ENCODE assay signal across 8 cellular contexts in the genomic region with DNA sequence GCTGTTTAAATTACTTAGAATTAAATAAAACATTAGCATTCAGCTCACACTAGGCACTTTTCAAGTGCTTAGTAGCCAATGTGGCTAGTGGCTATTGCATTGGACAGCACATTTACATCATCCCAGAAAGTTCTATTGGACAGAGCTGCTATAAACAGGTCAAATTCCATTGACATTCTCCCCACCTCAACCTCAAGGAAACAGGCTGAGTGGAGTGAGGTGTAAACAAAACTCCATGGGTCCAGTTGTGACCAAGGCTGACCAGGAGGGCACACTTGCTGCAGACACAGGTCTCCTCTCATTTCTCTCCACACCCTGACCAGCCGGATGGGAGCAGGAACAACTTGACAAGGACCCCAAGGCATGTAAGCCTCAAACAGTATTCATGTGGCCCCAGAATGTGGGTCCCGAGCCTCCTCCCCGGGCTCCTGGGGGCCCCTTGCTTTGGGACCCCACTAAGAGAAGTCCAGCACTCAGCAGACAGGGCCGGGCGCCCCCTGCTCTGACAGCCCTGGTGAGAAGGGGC. TPM values are rescaled to one million over a fixed set of nuclear protein-coding genes. Genes with fewer than 3 reads are reported as not detected.
DNase-seq lines count a peak whose midpoint lies in the region; ATAC-seq and TF ChIP-seq lines count a peak whose summit lies in the region.

No MANE protein-coding gene starts in this region.

- no peaks in the 10 kb centered on the region for H3K27me3 ChIP-seq in liver (ENCODE audit: control insufficient read depth in 4 of 4, insufficient read depth in 4 of 4, low read length in 3 of 4)
- H3K27me3 ChIP-seq in tibial nerve, result peaks cover 0 to 24% of the 10 kb centered on the region in 2 donors

- TF ChIP-seq CTCF in astrocyte of the spinal cord (IDR thresholded peaks at IDR 0.05; ENCODE audit: low read depth, low read length), result no peak
- TF ChIP-seq CTCF in liver (IDR thresholded peaks at IDR 0.05; ENCODE audit: low read depth, low read length, missing input control), result no peak
- TF ChIP-seq CTCF in tibial nerve (IDR thresholded peaks at IDR 0.05), result no peak

- H3K4me1 ChIP-seq in liver (ENCODE audit: control insufficient read depth in 4 of 4, insufficient read depth in 4 of 4, low read length in 3 of 4) (peaks cover 0 to 5% (median 2%) of the 10 kb centered on the region in 4 donors), tibial nerve (peaks cover 0 to 15% (median 0%) of the 10 kb centered on the region in 4 donors)

- 7% methylated on average over 5 of the region's 5 CpGs for WGBS in liver
- 1 to 3% methylated on average over 5 of the region's 5 CpGs for WGBS in tibial nerve, 2 donors

- H3K27ac Mint-ChIP-seq in activated CD8-positive, alpha-beta memory T cell treated with anti-CD3 and anti-CD28 coated beads, Interleukin-2, amount 10 ng/mL, durations not matched to agents 7 days and 5 days, result no peak overlapping the region

- no peaks in the 10 kb centered on the region for H3K36me3 Mint-ChIP-seq in activated CD8-positive, alpha-beta memory T cell treated with anti-CD3 and anti-CD28 coated beads, Interleukin-2, amount 10 ng/mL, durations not matched to agents 7 days and 5 days

- in situ Hi-C loops in astrocyte of the spinal cord (cut with HindIII; ENCODE audit: low sequenced_read_pairs), result no loop called here

- H3K27me3 Mint-ChIP-seq in activated CD8-positive, alpha-beta memory T cell treated with anti-CD3 and anti-CD28 coated beads, Interleukin-2, amount 10 ng/mL, durations not matched to agents 7 days and 5 days, result peaks cover 49% of the 10 kb centered on the region

- H3K9me3 ChIP-seq in liver (ENCODE audit: control insufficient read depth in 4 of 4, low read length in 3 of 4) (no peaks in the 10 kb centered on the region), tibial nerve (no peaks in the 10 kb centered on the region)

- no peaks in the 10 kb centered on the region for H3K36me3 ChIP-seq in liver (ENCODE audit: control insufficient read depth in 4 of 4, insufficient read depth in 3 of 4, low read depth in 1 of 4, low read length in 3 of 4)
- H3K36me3 ChIP-seq in tibial nerve, result no peaks in the 10 kb centered on the region

- CTCF ChIA-PET in activated CD8-positive, alpha-beta memory T cell treated with anti-CD3 and anti-CD28 coated beads, Interleukin-2, amount 10 ng/mL, durations not matched to agents 7 days and 5 days (lab: Charles Lee), result interaction anchor here (0.8 to 1.5 kb wide), 7 partner anchors 16 to 89 kb away, joined by 3 to 6 read pairs (median 3); no protein-coding TSS in a partner anchor

- peak overlapping the region; percentile 37 for H3K4me3 ChIP-seq in astrocyte of the spinal cord (ENCODE audit: low read depth, low read length)
- H3K4me3 ChIP-seq in liver (ENCODE audit: low read depth in 1 of 3, low read length in 3 of 3), result peak overlapping the region in 2 of 3 donors; percentile 45 to 65
- H3K4me3 ChIP-seq in tibial nerve, result peak overlapping the region; percentile 44 to 81 (median 78)

- peak; percentile 16 for ATAC-seq in activated CD8-positive, alpha-beta memory T cell treated with anti-CD3 and anti-CD28 coated beads, Interleukin-2, amount 10 ng/mL, durations not matched to agents 7 days and 5 days
- ATAC-seq in GM21515 (IDR thresholded peaks at IDR 0.05; ENCODE audit: unreplicated experiment), result no peak

- TF ChIP-seq EP300 in tibial nerve (IDR thresholded peaks at IDR 0.05), result no peak

- H3K27ac ChIP-seq in liver (ENCODE audit: low read depth in 1 of 2, low read length in 2 of 2), result no peak overlapping the region
- peak overlapping the region in 3 of 4 donors; percentile 37 to 82 (median 45) for H3K27ac ChIP-seq in tibial nerve

- no peak for TF ChIP-seq POLR2A in tibial nerve (IDR thresholded peaks at IDR 0.05)

- H3K9ac ChIP-seq in liver (ENCODE audit: low read depth in 1 of 2, low read length in 2 of 2), result no peak overlapping the region

- H3K4me1 Mint-ChIP-seq in activated CD8-positive, alpha-beta memory T cell treated with anti-CD3 and anti-CD28 coated beads, Interleukin-2, amount 10 ng/mL, durations not matched to agents 7 days and 5 days, result peaks cover 4% of the 10 kb centered on the region

- DNase-seq in activated CD8-positive, alpha-beta memory T cell treated with anti-CD3 and anti-CD28 coated beads, Interleukin-2, amount 10 ng/mL, durations not matched to agents 7 days and 5 days, result no peak
- no peak for DNase-seq in activated CD8-positive, alpha-beta memory T cell treated with anti-CD3 and anti-CD28 coated beads for 24 hours
- DNase-seq in astrocyte of the spinal cord (ENCODE audit: low read depth, low spot score) (no peak), tibial nerve (ENCODE audit: low spot score in 2 of 2) (no peak)
- DNase-seq in stimulated activated CD4-positive, alpha-beta T cell treated with anti-CD3 and anti-CD28 coated beads, Interleukin-15, amount 100 ng/mL, for 24 hours, result no peak
- no peak for DNase-seq in stimulated activated CD4-positive, alpha-beta T cell treated with anti-CD3 and anti-CD28 coated beads, Interleukin-12 subunit alpha, Interleukin-12 subunit beta, amount 100 ng/mL, for 4 hours

- no peaks in the 10 kb centered on the region for H3K9me3 Mint-ChIP-seq in activated CD8-positive, alpha-beta memory T cell treated with anti-CD3 and anti-CD28 coated beads, Interleukin-2, amount 10 ng/mL, durations not matched to agents 7 days and 5 days (ENCODE audit: low read depth)

- H3K4me3 Mint-ChIP-seq in activated CD8-positive, alpha-beta memory T cell treated with anti-CD3 and anti-CD28 coated beads, Interleukin-2, amount 10 ng/mL, durations not matched to agents 7 days and 5 days, result peak overlapping the region; percentile 39

- no peak for TF ChIP-seq RAD21 in liver (IDR thresholded peaks at IDR 0.05)

TF ChIP-seq in liver, 16 proteins besides CTCF, POLR2A, EP300 and RAD21:
- TF ChIP-seq HNF4A (conservative IDR thresholded peaks at IDR 0.05), result no peak
- no peak for TF ChIP-seq YY1 (IDR thresholded peaks at IDR 0.05)
TF ChIP-seq in liver: peak in this region for 0.

RNA-seq across cellular contexts. Expression of a gene that starts 0.5 kb away (rescaled TPM):
- under 1 TPM; 0.14 to 0.23 TPM for total RNA-seq in activated CD8-positive, alpha-beta memory T cell treated with anti-CD3 and anti-CD28 coated beads, Interleukin-2, amount 10 ng/mL, durations not matched to agents 7 days and 5 days
- total RNA-seq in liver, result under 1 TPM; 0.14 to 0.17 TPM
- polyA plus RNA-seq in liver, result under 1 TPM in 1 of 2 donors, not detected in 1; 0.12 TPM
- 1 to 10 TPM; 1.2 to 2.9 (median 2.1) TPM for total RNA-seq in tibial nerve

RNA-seq across cellular contexts. Expression of a gene that starts 30.0 kb away (rescaled TPM):
- total RNA-seq in activated CD8-positive, alpha-beta memory T cell treated with anti-CD3 and anti-CD28 coated beads, Interleukin-2, amount 10 ng/mL, durations not matched to agents 7 days and 5 days, result 10 to 100 TPM; 21.0 to 23.7 TPM
- 10 to 100 TPM; 17.3 to 17.4 TPM for total RNA-seq in liver
- polyA plus RNA-seq in liver, result 10 to 100 TPM; 16.4 to 20.7 TPM
- 10 to 100 TPM; 17.7 to 39.9 (median 23.8) TPM for total RNA-seq in tibial nerve

RNA-seq across cellular contexts. Expression of a gene that starts 32.7 kb away (rescaled TPM):
- total RNA-seq in activated CD8-positive, alpha-beta memory T cell treated with anti-CD3 and anti-CD28 coated beads, Interleukin-2, amount 10 ng/mL, durations not matched to agents 7 days and 5 days, result 10 to 100 TPM; 89.1 to 97.0 TPM
- 10 to 100 TPM; 28.7 to 33.9 TPM for total RNA-seq in liver
- 10 to 100 TPM; 29.4 to 31.8 TPM for polyA plus RNA-seq in liver
- 10 to 100 TPM; 56.6 to 90.2 (median 71.8) TPM for total RNA-seq in tibial nerve

RNA-seq across cellular contexts. Expression of a gene that starts 48.4 kb away (rescaled TPM):
- total RNA-seq in activated CD8-positive, alpha-beta memory T cell treated with anti-CD3 and anti-CD28 coated beads, Interleukin-2, amount 10 ng/mL, durations not matched to agents 7 days and 5 days, result under 1 TPM; 0.12 to 0.18 TPM
- total RNA-seq in liver (under 1 TPM in 1 of 2 donors, not detected in 1; 0.19 TPM), tibial nerve (1 to 10 TPM in 1 of 4 donors, under 1 TPM in 1, not detected in 2; 0.20 to 1.5 TPM)
- under 1 TPM; 0.03 to 0.06 TPM for polyA plus RNA-seq in liver

Comparison
In these comparisons a context has a peak if more than half of its experiments do, and no peak if none do; other contexts are left out.
1. H3K27ac ChIP-seq: peak in tibial nerve (3 of 4); none in liver (0 of 2).
2. Peak in every context shown above with its lines, with median percentiles within 50 percentile points of each other: H3K4me3 ChIP-seq.